In genomic region chr12:122184522-122184921, GRCh38 we compare ENCODE assay signal across 1 cellular context.
TF ChIP-seq lines count a peak whose summit lies in the region.

No MANE protein-coding gene starts in this region.

TF ChIP-seq in H1, 55 proteins besides CTCF, POLR2A, EP300 and RAD21:
- TF ChIP-seq TAF1 (IDR thresholded peaks at IDR 0.05; ENCODE audit: low read depth, low read length) (no peak), POU5F1 (IDR thresholded peaks at IDR 0.05; ENCODE audit: low read depth, low read length) (no peak), BACH1 (IDR thresholded peaks at IDR 0.05; ENCODE audit: low read length) (no peak), NRF1 (IDR thresholded peaks at IDR 0.05; ENCODE audit: low read depth, low read length) (no peak), EZH2 (IDR thresholded peaks at IDR 0.05; ENCODE audit: low read depth, low read length, severe bottlenecking) (no peak), HDAC2 (IDR thresholded peaks at IDR 0.05; ENCODE audit: borderline replicate concordance in 1 of 2, low read depth in 2 of 2, low read length in 2 of 2) (no peak), NANOG (IDR thresholded peaks at IDR 0.05; ENCODE audit: insufficient read depth, low read depth, low read length, poor library complexity, severe bottlenecking) (no peak), ATF2 (IDR thresholded peaks at IDR 0.05; ENCODE audit: low read length) (no peak), ATF3 (IDR thresholded peaks at IDR 0.05; ENCODE audit: insufficient read depth, low read depth, low read length) (no peak), HDAC6 (IDR thresholded peaks at IDR 0.05; ENCODE audit: low read depth, low read length) (no peak), TCF12 (IDR thresholded peaks at IDR 0.05; ENCODE audit: low read depth, low read length) (no peak), CTBP2 (IDR thresholded peaks at IDR 0.05; ENCODE audit: borderline replicate concordance, insufficient read depth, insufficient read length, low read length) (no peak), KDM5A (IDR thresholded peaks at IDR 0.05; ENCODE audit: low read length) (no peak)
